Comparison of ENCODE assay signal across 13 cellular contexts in the genomic region with DNA sequence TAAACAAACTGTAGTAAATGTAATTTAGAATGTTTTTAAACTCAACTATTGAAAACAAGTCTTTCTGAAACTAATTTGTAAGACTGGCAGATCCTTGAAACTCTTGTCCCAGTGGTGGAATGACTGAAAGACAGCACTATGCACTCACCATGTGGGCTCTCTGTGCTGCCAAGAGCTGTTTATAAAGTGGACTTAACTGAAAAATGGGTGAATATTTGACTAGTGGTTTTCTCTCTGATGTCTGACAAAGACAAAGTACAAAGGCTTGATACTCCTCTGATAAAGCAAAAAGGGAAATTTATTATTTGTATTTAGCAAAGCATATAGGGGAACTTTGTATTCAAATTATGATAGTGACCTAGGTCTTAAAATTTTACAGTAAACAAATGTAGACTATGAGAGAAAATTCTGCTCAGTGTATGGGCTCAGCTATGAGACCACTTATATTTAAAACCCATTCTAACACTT.
DNase-seq lines count a peak whose midpoint lies in the region; ATAC-seq and TF ChIP-seq lines count a peak whose summit lies in the region.
"Had no signal": no experiment of that assay in that cellular context is flagged by ENCODE, and none has a peak within 500 bp of the region (broad histone marks: within the 10 kb centered on the region; RNA-seq: fewer than 3 reads in every experiment).

No MANE protein-coding gene starts in this region.

- no peak overlapping the region for H2AFZ ChIP-seq in hepatocyte

- no peak for TF ChIP-seq CTCF in hepatocyte (IDR thresholded peaks at IDR 0.05; ENCODE audit: poor library complexity)
- no peak for TF ChIP-seq CTCF in type B pancreatic cell (conservative IDR thresholded peaks at IDR 0.05)
- TF ChIP-seq CTCF in esophagus muscularis mucosa (IDR thresholded peaks at IDR 0.05) = no peak

- H3K4me3 ChIP-seq in SK-N-MC = no peak overlapping the region
- H3K4me3 ChIP-seq in hepatocyte = no peak overlapping the region
- H3K4me3 ChIP-seq in esophagus muscularis mucosa = no peak overlapping the region
- H3K4me3 ChIP-seq: ascending aorta had no signal

- no peaks in the 10 kb centered on the region for H3K36me3 Mint-ChIP-seq in type B pancreatic cell

- peak overlapping the region; percentile 14 for H3K9ac ChIP-seq in SK-N-MC (ENCODE audit: insufficient read length)

- no peak for TF ChIP-seq EP300 in esophagus muscularis mucosa (IDR thresholded peaks at IDR 0.05)

- DNase-seq in left ventricle myocardium superior = no peak
- no peak for DNase-seq in cardiac septum (ENCODE audit: low spot score)
- DNase-seq in SK-N-MC (ENCODE audit: low read depth, low spot score) = no peak
- no peak for DNase-seq in hepatocyte (ENCODE audit: low spot score)
- no peak for DNase-seq in type B pancreatic cell (ENCODE audit: extremely low spot score, unreplicated experiment)
- no peak for DNase-seq in HuH-7 (ENCODE audit: low spot score)
- DNase-seq in esophagus muscularis mucosa (ENCODE audit: extremely low spot score) = no peak
- DNase-seq: activated CD8-positive, alpha-beta memory T cell treated with anti-CD3 and anti-CD28 coated beads for 24 hours; naive thymus-derived CD8-positive, alpha-beta T cell; NCI-H187 treated with DMSO at 0.1 percent for 48 hours; SHP77 treated with DMSO at 0.1 percent for 48 hours had no signal

- intact Hi-C loops in left ventricle myocardium superior (cut with micrococcal nuclease) = no loop called here
- intact Hi-C loops in cardiac septum (cut with DNase I) = no loop called here
- intact Hi-C loops in esophagus muscularis mucosa (cut with DNase I) = no loop called here

- TF ChIP-seq POLR2A in esophagus muscularis mucosa (IDR thresholded peaks at IDR 0.05; ENCODE audit: low read depth) = no peak

- peak overlapping the region; percentile 17 for H3K27ac Mint-ChIP-seq in type B pancreatic cell
- H3K27ac Mint-ChIP-seq: naive thymus-derived CD8-positive, alpha-beta T cell had no signal

- no peaks in the 10 kb centered on the region for H3K27me3 Mint-ChIP-seq in type B pancreatic cell
- H3K27me3 Mint-ChIP-seq: naive thymus-derived CD8-positive, alpha-beta T cell had no signal

- H3K79me2 ChIP-seq in hepatocyte = no peaks in the 10 kb centered on the region

- H3K4me1 ChIP-seq in hepatocyte (ENCODE audit: insufficient read depth) (peaks cover 11% of the 10 kb centered on the region), esophagus muscularis mucosa (peaks cover 0 to 7% (median 3%) of the 10 kb centered on the region in 4 donors)
- H3K4me1 ChIP-seq: ascending aorta had no signal

- no peaks in the 10 kb centered on the region for H4K20me1 ChIP-seq in hepatocyte (ENCODE audit: insufficient read depth, poor library complexity, severe bottlenecking)

- H3K9me2 ChIP-seq in hepatocyte (replicated peaks; ENCODE audit: insufficient read depth) = no peaks in the 10 kb centered on the region

- H3K27me3 ChIP-seq in hepatocyte (no peaks in the 10 kb centered on the region), esophagus muscularis mucosa (no peaks in the 10 kb centered on the region)
- H3K27me3 ChIP-seq: ascending aorta had no signal

- H3K36me3 ChIP-seq in SK-N-MC (ENCODE audit: insufficient read depth, low read length) (no peaks in the 10 kb centered on the region), hepatocyte (replicated peaks; ENCODE audit: insufficient read depth, low read depth) (no peaks in the 10 kb centered on the region), esophagus muscularis mucosa (no peaks in the 10 kb centered on the region)
- H3K36me3 ChIP-seq: ascending aorta had no signal

- ATAC-seq in left ventricle myocardium superior (peak; percentile 41), HG02798 (IDR thresholded peaks at IDR 0.05; ENCODE audit: poor library complexity, unreplicated experiment) (no peak)
- ATAC-seq: naive thymus-derived CD8-positive, alpha-beta T cell had no signal

- H3K9me3 ChIP-seq in SK-N-MC (ENCODE audit: low read depth, low read length) = peaks cover 7% of the 10 kb centered on the region; the same call in 1 of the 2 replicates
- H3K9me3 ChIP-seq in hepatocyte (ENCODE audit: low read depth) = peaks cover 6% of the 10 kb centered on the region
- peaks cover 0 to 15% (median 5%) of the 10 kb centered on the region in 4 donors for H3K9me3 ChIP-seq in esophagus muscularis mucosa
- H3K9me3 ChIP-seq: ascending aorta had no signal

- peak overlapping the region; percentile 19 for H3K4me2 ChIP-seq in hepatocyte

- peaks cover 18% of the 10 kb centered on the region for H3K4me1 Mint-ChIP-seq in type B pancreatic cell (ENCODE audit: unreplicated experiment)
- H3K4me1 Mint-ChIP-seq: naive thymus-derived CD8-positive, alpha-beta T cell had no signal

- H3K27ac ChIP-seq in SK-N-MC (no peak overlapping the region), hepatocyte (no peak overlapping the region), esophagus muscularis mucosa (replicated peaks in 1 of 4) (no peak overlapping the region)
- H3K27ac ChIP-seq: ascending aorta had no signal

- H3K4me3 Mint-ChIP-seq in type B pancreatic cell = no peak overlapping the region
- H3K4me3 Mint-ChIP-seq: naive thymus-derived CD8-positive, alpha-beta T cell had no signal

- H3K9me3 Mint-ChIP-seq in type B pancreatic cell = no peaks in the 10 kb centered on the region
